9 cellular contexts compared by ENCODE assay signal in genomic region chr6:168035098-168035660, GRCh38. TPM values are rescaled to one million over a fixed set of nuclear protein-coding genes. Genes with fewer than 3 reads are reported as not detected.
DNase-seq lines count a peak whose midpoint lies in the region; ATAC-seq, FAIRE-seq and TF ChIP-seq lines count a peak whose summit lies in the region.
"Had no signal": no experiment of that assay in that cellular context is flagged by ENCODE, and none has a peak within 500 bp of the region (broad histone marks: within the 10 kb centered on the region; RNA-seq: fewer than 3 reads in every experiment).

No MANE protein-coding gene starts in this region.

- dilution Hi-C loops in mammary epithelial cell (cut with HindIII; ENCODE audit: low sequenced_read_pairs) (no loop called here), keratinocyte (cut with MboI; ENCODE audit: extremely low pct_ligation_motif_present, low sequenced_read_pairs) (no loop called here)

- H3K36me3 ChIP-seq in mammary epithelial cell (ENCODE audit: insufficient read depth, low read length): no peaks in the 10 kb centered on the region
- H3K36me3 ChIP-seq in keratinocyte (ENCODE audit: control insufficient read depth in 2 of 2, extremely low read depth in 1 of 2, insufficient read depth in 2 of 2, low read length in 2 of 2): no peaks in the 10 kb centered on the region

- no peaks in the 10 kb centered on the region for H3K79me2 ChIP-seq in mammary epithelial cell (ENCODE audit: insufficient read depth, low read length)
- H3K79me2 ChIP-seq in keratinocyte (ENCODE audit: control insufficient read depth, insufficient read depth, low read length): no peaks in the 10 kb centered on the region

- in situ Hi-C loops in mammary epithelial cell (cut with MboI; ENCODE audit: low sequenced_read_pairs in 2 of 2): no loop called here

- no peaks in the 10 kb centered on the region for H3K9me1 ChIP-seq in keratinocyte (ENCODE audit: control insufficient read depth, extremely low read depth, insufficient read depth, low read length)

- intact Hi-C loops in mammary epithelial cell (cut with micrococcal nuclease): no loop called here

- H3K4me3 ChIP-seq in mammary epithelial cell (replicated peaks in 1 of 3; ENCODE audit: insufficient read depth in 1 of 3, low read depth in 2 of 3, low read length in 3 of 3) (peak overlapping the region; percentile 21 to 46 (median 31)), keratinocyte (ENCODE audit: control insufficient read depth in 2 of 3, extremely low read depth in 1 of 3, insufficient read depth in 2 of 3, low read depth in 1 of 3, low read length in 3 of 3) (peak overlapping the region; percentile 22 to 65 (median 55)), skin epidermis (peak overlapping the region; percentile 4 to 37 (median 23))

- H2AFZ ChIP-seq in mammary epithelial cell (ENCODE audit: low read depth, low read length): peak overlapping the region; percentile 84
- peak overlapping the region; percentile 74 for H2AFZ ChIP-seq in keratinocyte (ENCODE audit: control insufficient read depth, low read length)

- 15% methylated on average over 18 of the region's 45 CpGs for WGBS in mammary epithelial cell (ENCODE audit: low coverage, missing lambda C conversion rate)

- FAIRE-seq in keratinocyte (lab: Jason Lieb, UNC): no peak
- FAIRE-seq: islet of Langerhans had no signal

- H3K27me3 ChIP-seq in mammary epithelial cell (ENCODE audit: insufficient read depth, low read length): no peaks in the 10 kb centered on the region
- H3K27me3 ChIP-seq in keratinocyte (ENCODE audit: control insufficient read depth, extremely low read depth, insufficient read depth, low read length): peaks cover 20% of the 10 kb centered on the region

- CTCF ChIA-PET in mammary epithelial cell (lab: Charles Lee; ENCODE audit: low non-redundant PET): no interaction called here

- no TSS peak for BruUV-seq in mammary epithelial cell (replicated peaks; lab: Mats Ljungman, UMichigan)

- H4K20me1 ChIP-seq in mammary epithelial cell (ENCODE audit: insufficient read depth, low read length) (no peaks in the 10 kb centered on the region), keratinocyte (ENCODE audit: control insufficient read depth, extremely low read depth, insufficient read depth, low read length) (no peaks in the 10 kb centered on the region)

- TF ChIP-seq CTCF in C4-2B (conservative IDR thresholded peaks at IDR 0.05) (no peak), mammary epithelial cell (conservative IDR thresholded peaks at IDR 0.05 in 1 of 2, IDR thresholded peaks at IDR 0.05 in 1 of 2; ENCODE audit: extremely low read depth in 1 of 2, insufficient read depth in 1 of 2, low read depth in 1 of 2, low read length in 2 of 2) (no peak), keratinocyte (optimal IDR thresholded peaks at IDR 0.05 in 1 of 3, IDR thresholded peaks at IDR 0.05 in 1 of 3, conservative IDR thresholded peaks at IDR 0.05 in 1 of 3; ENCODE audit: extremely low read depth in 1 of 3, insufficient read depth in 2 of 3, low read length in 3 of 3) (no peak)

- H3K4me2 ChIP-seq in mammary epithelial cell (ENCODE audit: insufficient read depth, low read depth, low read length) (peak overlapping the region; percentile 76), keratinocyte (ENCODE audit: control insufficient read depth, extremely low read depth, insufficient read depth, low read depth, low read length) (peak overlapping the region; percentile 91)

- DNase-seq in HuH-7.5 (ENCODE audit: low spot score) (peak; percentile 82), mammary epithelial cell (no peak), keratinocyte (ENCODE audit: low read depth, low spot score) (no peak), NCI-H128 (lab: John Stamatoyannopoulos, UW; ENCODE audit: unreplicated experiment) (no peak)
- DNase-seq in activated effector memory CD4-positive, alpha-beta T cell treated with anti-CD3 and anti-CD28 coated beads, Interleukin-2, amount 50 U/mL, for 16 hours: no peak

- H3K9ac ChIP-seq in mammary epithelial cell (ENCODE audit: insufficient read depth, low read length) (no peak overlapping the region), keratinocyte (ENCODE audit: control insufficient read depth, extremely low read depth, insufficient read depth, low read length) (peak overlapping the region; percentile 35)

- no peak for ATAC-seq in HG02623 (IDR thresholded peaks at IDR 0.05; ENCODE audit: unreplicated experiment)

- H3K27ac ChIP-seq in C4-2B (peak overlapping the region; percentile 55), mammary epithelial cell (ENCODE audit: insufficient read depth, low read depth, low read length) (no peak overlapping the region), keratinocyte (ENCODE audit: control insufficient read depth, insufficient read depth, low read length) (no peak overlapping the region), skin epidermis (peak overlapping the region in 18 of 21 experiments; percentile 10 to 80 (median 58))

- peaks cover 13% of the 10 kb centered on the region for H3K9me3 ChIP-seq in mammary epithelial cell (replicated peaks; ENCODE audit: insufficient read depth, low read length)
- H3K9me3 ChIP-seq in keratinocyte (ENCODE audit: control insufficient read depth, low read depth, low read length): peaks cover 3% of the 10 kb centered on the region

- H3K4me1 ChIP-seq in mammary epithelial cell (ENCODE audit: insufficient read depth, low read length) (peaks cover 18% of the 10 kb centered on the region), keratinocyte (ENCODE audit: control insufficient read depth, extremely low read depth, insufficient read depth, low read length) (peaks cover 10% of the 10 kb centered on the region)

RNA-seq across cellular contexts. Expression of gene KIF25, which starts 37.7 kb away (rescaled TPM):
- total RNA-seq in mammary epithelial cell: not detected
- not detected for polyA plus RNA-seq in mammary epithelial cell
- polyA minus RNA-seq in mammary epithelial cell: not detected
- polyA plus RNA-seq in keratinocyte: not detected in 3 replicates
- not detected for polyA plus RNA-seq in keratinocyte (2011; ENCODE audit: low read depth)
- polyA plus RNA-seq in keratinocyte (2011; cell fraction: cytosol; rRNA removed): not detected in 2 replicates
- polyA plus RNA-seq in keratinocyte (2011; cell fraction: nucleus; rRNA removed): not detected in 2 replicates
- not detected in 2 replicates for polyA plus RNA-seq in keratinocyte (2012; ENCODE audit: low replicate concordance)
- polyA minus RNA-seq in keratinocyte: not detected in 3 replicates
- polyA minus RNA-seq in keratinocyte (2011; cell fraction: cytosol; rRNA and poly(A)+ RNA removed): not detected
- polyA minus RNA-seq in keratinocyte (2011; cell fraction: nucleus; rRNA and poly(A)+ RNA removed): not detected in 2 replicates

RNA-seq across cellular contexts. Expression of gene FRMD1, which starts 43.8 kb away (rescaled TPM):
- total RNA-seq in mammary epithelial cell: not detected
- polyA plus RNA-seq in mammary epithelial cell (0.01 TPM), keratinocyte (not detected in 3 replicates)
- polyA minus RNA-seq in mammary epithelial cell (not detected), keratinocyte (not detected in 3 replicates)
- polyA plus RNA-seq in keratinocyte (2011; ENCODE audit: low read depth): not detected
- polyA plus RNA-seq in keratinocyte (2011; cell fraction: cytosol; rRNA removed): not detected in 2 replicates
- not detected in 2 replicates for polyA plus RNA-seq in keratinocyte (2011; cell fraction: nucleus; rRNA removed)
- not detected in 2 replicates for polyA plus RNA-seq in keratinocyte (2012; ENCODE audit: low replicate concordance)
- not detected for polyA minus RNA-seq in keratinocyte (2011; cell fraction: cytosol; rRNA and poly(A)+ RNA removed)
- not detected in 2 replicates for polyA minus RNA-seq in keratinocyte (2011; cell fraction: nucleus; rRNA and poly(A)+ RNA removed)

Comparison
In these comparisons a context has a peak if more than half of its experiments do, and no peak if none do; other contexts are left out.
1. H3K27ac ChIP-seq: peak in C4-2B (single experiment) and skin epidermis (18 of 21); none in mammary epithelial cell (single experiment) and keratinocyte (single experiment).
2. Peak in every context shown above with its lines, with median percentiles within 50 percentile points of each other: H3K4me3 ChIP-seq.